In the genomic region with DNA sequence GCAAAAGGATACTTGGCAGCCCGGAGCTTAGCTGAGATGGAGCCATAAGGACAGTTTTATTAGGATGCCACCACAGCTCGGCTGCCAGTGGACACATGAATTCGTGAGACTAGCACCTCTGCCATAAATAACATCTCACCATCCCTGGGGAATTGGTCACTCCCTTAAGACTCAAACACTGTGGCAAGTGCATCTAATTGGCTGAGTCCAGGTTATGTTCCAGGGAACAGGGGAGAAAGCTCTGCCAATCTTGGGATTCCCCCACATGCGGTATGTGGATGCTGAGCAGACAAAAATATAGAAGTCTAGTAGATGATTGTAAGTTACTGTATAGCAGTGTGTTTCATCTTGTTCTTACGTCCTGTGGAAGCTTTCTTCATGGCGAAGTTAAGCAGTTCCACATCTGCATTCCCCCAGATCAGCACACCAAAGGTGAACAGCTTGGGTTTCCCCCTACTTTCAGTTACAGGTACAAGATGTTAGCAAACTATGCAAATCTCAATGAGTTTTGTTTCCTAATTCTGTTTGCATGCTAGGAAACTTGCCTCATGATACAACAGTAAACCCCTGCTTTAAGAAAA, we compare ENCODE assay signal across 9 cellular contexts.
A peak's percentile ranks its signal among the peaks of the same experiment; 100 is the strongest.
DNase-seq lines count a peak whose midpoint lies in the region; ATAC-seq and TF ChIP-seq lines count a peak whose summit lies in the region.
"Had no signal": no experiment of that assay in that cellular context is flagged by ENCODE, and none has a peak within 500 bp of the region (broad histone marks: within the 10 kb centered on the region; RNA-seq: fewer than 3 reads in every experiment).

No MANE protein-coding gene starts in this region.

- H2AFZ ChIP-seq in osteoblast (ENCODE audit: low read length), result no peak overlapping the region

- no peak for TF ChIP-seq CTCF in osteoblast (IDR thresholded peaks at IDR 0.05; ENCODE audit: extremely low read depth, low read depth, low read length)

- H3K27ac ChIP-seq in osteoblast (ENCODE audit: low read depth, low read length), result peak overlapping the region; percentile 92
- H3K27ac ChIP-seq: 22Rv1 had no signal

- no peaks in the 10 kb centered on the region for H4K20me1 ChIP-seq in osteoblast (ENCODE audit: insufficient read depth, low read length)

- DNase-seq in NCI-H82 (lab: John Stamatoyannopoulos, UW) (peak; percentile 33), NCI-H82 treated with DMSO at 0.1 percent for 48 hours (lab: John Stamatoyannopoulos, UW; ENCODE audit: unreplicated experiment) (no peak), osteoblast (ENCODE audit: insufficient read length, low spot score, missing footprints) (no peak), Kasumi-1 (lab: John Stamatoyannopoulos, UW) (no peak), hepatic stellate cell (ENCODE audit: low spot score) (no peak)
- DNase-seq in NK-92 treated with Interleukin-12 subunit alpha and Interleukin-12 subunit beta, amount 100 ng/mL, for 24 hours (lab: John Stamatoyannopoulos, UW), result no peak

- peaks cover 56% of the 10 kb centered on the region for H3K79me2 ChIP-seq in osteoblast (ENCODE audit: insufficient read depth, low read length)

- H3K36me3 ChIP-seq in osteoblast (ENCODE audit: insufficient read depth, low read length), result no peaks in the 10 kb centered on the region

- H3K4me3 ChIP-seq in osteoblast (ENCODE audit: insufficient read depth, low read length), result no peak overlapping the region

- no peak overlapping the region for H3K4me2 ChIP-seq in osteoblast (ENCODE audit: insufficient read depth, low read length)

- H3K9me3 ChIP-seq in osteoblast (ENCODE audit: low read depth, low read length), result no peaks in the 10 kb centered on the region

- peaks cover 26% of the 10 kb centered on the region for H3K4me1 ChIP-seq in osteoblast (ENCODE audit: insufficient read depth, low read length)

- peak; percentile 81 for ATAC-seq in GM21528 (IDR thresholded peaks at IDR 0.05; ENCODE audit: low FRiP score, unreplicated experiment)
- ATAC-seq in HG03439 (IDR thresholded peaks at IDR 0.05; ENCODE audit: unreplicated experiment), result peak; percentile 92

- H3K27me3 ChIP-seq in osteoblast (ENCODE audit: insufficient read depth, low read length), result no peaks in the 10 kb centered on the region
